ENCODE assay signal across 18 cellular contexts in genomic region chr20:46607191-46607848, GRCh38. TPM values are rescaled to one million over a fixed set of nuclear protein-coding genes. Genes with fewer than 3 reads are reported as not detected.
DNase-seq lines count a peak whose midpoint lies in the region; ATAC-seq and TF ChIP-seq lines count a peak whose summit lies in the region.
"Had no signal": no experiment of that assay in that cellular context is flagged by ENCODE, and none has a peak within 500 bp of the region (broad histone marks: within the 10 kb centered on the region; RNA-seq: fewer than 3 reads in every experiment).

No MANE protein-coding gene starts in this region.

- no peak overlapping the region for H3K9ac ChIP-seq in endodermal cell (ENCODE audit: extremely low read depth, low read length, poor library complexity, severe bottlenecking)
- H3K9ac ChIP-seq: BLaER1 had no signal

- ATAC-seq in GM23338 (no peak), left lobe of liver (peak; percentile 64), mucosa of descending colon (peak; percentile 47)

- H2AFZ ChIP-seq in GM23338: no peak overlapping the region

- no peaks in the 10 kb centered on the region; the same call in 1 of the 2 replicates for H3K36me3 ChIP-seq in GM23338 (ENCODE audit: insufficient read depth)
- H3K36me3 ChIP-seq in endodermal cell (ENCODE audit: control insufficient read depth, insufficient read depth, low read length): no peaks in the 10 kb centered on the region
- H3K36me3 ChIP-seq in mucosa of descending colon (ENCODE audit: low read depth): no peaks in the 10 kb centered on the region
- H3K36me3 ChIP-seq in vagina: no peaks in the 10 kb centered on the region
- H3K36me3 ChIP-seq: BLaER1 had no signal

- no peaks in the 10 kb centered on the region for H3F3A ChIP-seq in GM23338 (replicated peaks; ENCODE audit: low read depth)

- H3K4me3 ChIP-seq in GM23338 (no peak overlapping the region), endodermal cell (ENCODE audit: low read length) (no peak overlapping the region), mucosa of descending colon (no peak overlapping the region), vagina (no peak overlapping the region)
- H3K4me3 ChIP-seq: BLaER1 had no signal

- H3K9me3 Mint-ChIP-seq in GM23338 (no peaks in the 10 kb centered on the region), endodermal cell (peaks cover 1% of the 10 kb centered on the region)
- H3K9me3 Mint-ChIP-seq: CD4-positive, alpha-beta memory T cell; H9 had no signal

- TF ChIP-seq CTCF in GM23338 (conservative IDR thresholded peaks at IDR 0.05; ENCODE audit: low read depth in 2 of 2) (no peak), endodermal cell (conservative IDR thresholded peaks at IDR 0.05) (no peak), mucosa of descending colon (IDR thresholded peaks at IDR 0.05) (no peak), vagina (IDR thresholded peaks at IDR 0.05) (no peak)

- H4K20me1 ChIP-seq in GM23338 (replicated peaks; ENCODE audit: insufficient read depth): no peaks in the 10 kb centered on the region
- H4K20me1 ChIP-seq: BLaER1 had no signal

- H3K79me2 ChIP-seq in GM23338 (replicated peaks; ENCODE audit: insufficient read depth): no peaks in the 10 kb centered on the region

- H3K4me1 ChIP-seq in GM23338 (ENCODE audit: insufficient read depth) (no peaks in the 10 kb centered on the region), endodermal cell (ENCODE audit: control insufficient read depth, insufficient read depth, low read length) (peaks cover 4% of the 10 kb centered on the region), mucosa of descending colon (ENCODE audit: low read depth) (no peaks in the 10 kb centered on the region), vagina (no peaks in the 10 kb centered on the region)

- H3K27ac ChIP-seq in GM23338 (ENCODE audit: low read depth) (no peak overlapping the region), endodermal cell (ENCODE audit: low read depth, low read length) (no peak overlapping the region), vagina (no peak overlapping the region)
- H3K27ac ChIP-seq: BLaER1 had no signal

- no peaks in the 10 kb centered on the region for H3K9me3 ChIP-seq in endodermal cell (ENCODE audit: control insufficient read depth, low read length)
- no peaks in the 10 kb centered on the region for H3K9me3 ChIP-seq in mucosa of descending colon
- H3K9me3 ChIP-seq in vagina: no peaks in the 10 kb centered on the region

- no peak for TF ChIP-seq POLR2A in vagina (IDR thresholded peaks at IDR 0.05)

- no peaks in the 10 kb centered on the region for H3K9me2 ChIP-seq in GM23338 (ENCODE audit: insufficient read depth)

- H3K4me2 ChIP-seq in GM23338: no peak overlapping the region
- H3K4me2 ChIP-seq: BLaER1 had no signal

- H3K4me3 Mint-ChIP-seq in GM23338 (no peak overlapping the region), endodermal cell (no peak overlapping the region)
- H3K4me3 Mint-ChIP-seq: CD14-positive monocyte; CD4-positive, alpha-beta memory T cell; H9 had no signal

- H3K27me3 ChIP-seq in GM23338 (ENCODE audit: insufficient read depth) (no peaks in the 10 kb centered on the region), endodermal cell (ENCODE audit: control insufficient read depth, insufficient read depth, low read length, poor library complexity, severe bottlenecking) (no peaks in the 10 kb centered on the region), vagina (no peaks in the 10 kb centered on the region)
- H3K27me3 ChIP-seq: BLaER1 had no signal

- peaks cover 3% of the 10 kb centered on the region for H3K27me3 Mint-ChIP-seq in GM23338 (ENCODE audit: insufficient read depth, low read depth, poor library complexity)
- peaks cover 6% of the 10 kb centered on the region for H3K27me3 Mint-ChIP-seq in endodermal cell (ENCODE audit: insufficient read depth)

- H3K36me3 Mint-ChIP-seq in GM23338 (ENCODE audit: low read depth) (no peaks in the 10 kb centered on the region), endodermal cell (ENCODE audit: low read depth) (no peaks in the 10 kb centered on the region)
- H3K36me3 Mint-ChIP-seq: CD14-positive monocyte had no signal

- intact Hi-C loops in mucosa of descending colon (cut with DNase I, micrococcal nuclease) (no loop called here), vagina (cut with DNase I) (no loop called here)

- peak overlapping the region; percentile 47; the same call in 1 of the 2 replicates for H3K27ac Mint-ChIP-seq in GM23338
- H3K27ac Mint-ChIP-seq in endodermal cell: peak overlapping the region; percentile 80
- H3K27ac Mint-ChIP-seq: CD14-positive monocyte; CD4-positive, alpha-beta memory T cell had no signal

- 90% methylated on average over 4 of the region's 4 CpGs; no CpG with 5 or more reads in 1 of the 2 experiments for WGBS in endodermal cell (ENCODE audit: insufficient coverage in 1 of 2, insufficient read length in 1 of 2), 2 experiments

- DNase-seq in GM23338 (ENCODE audit: low spot score): no peak
- no peak for DNase-seq in endodermal cell
- DNase-seq in left lobe of liver (ENCODE audit: low spot score): no peak
- DNase-seq in mucosa of descending colon: no peak
- DNase-seq in stimulated activated CD4-positive, alpha-beta T cell treated with anti-CD3 and anti-CD28 coated beads, Interleukin-15, amount 100 ng/mL, for 24 hours: no peak
- no peak for DNase-seq in activated CD8-positive, alpha-beta memory T cell treated with anti-CD3 and anti-CD28 coated beads, Interleukin-2, amount 50 U/mL, for 4 hours
- no peak for DNase-seq in vagina (ENCODE audit: extremely low spot score in 2 of 2)
- DNase-seq: 8988T; Calu3; CD4-positive, alpha-beta memory T cell; DMS79 treated with DMSO at 0.1 percent for 48 hours; GF-D8; GOT3; H9 had no signal

- no peaks in the 10 kb centered on the region for H3K4me1 Mint-ChIP-seq in GM23338
- peaks cover 10% of the 10 kb centered on the region for H3K4me1 Mint-ChIP-seq in endodermal cell
- H3K4me1 Mint-ChIP-seq: CD14-positive monocyte; CD4-positive, alpha-beta memory T cell; H9 had no signal

TF ChIP-seq in GM23338, 12 proteins besides CTCF, POLR2A, EP300 and RAD21 (continues in another document):
- TF ChIP-seq STAT1 (IDR thresholded peaks at IDR 0.05; ENCODE audit: unreplicated experiment): no peak
- TF ChIP-seq, protein P1, sequence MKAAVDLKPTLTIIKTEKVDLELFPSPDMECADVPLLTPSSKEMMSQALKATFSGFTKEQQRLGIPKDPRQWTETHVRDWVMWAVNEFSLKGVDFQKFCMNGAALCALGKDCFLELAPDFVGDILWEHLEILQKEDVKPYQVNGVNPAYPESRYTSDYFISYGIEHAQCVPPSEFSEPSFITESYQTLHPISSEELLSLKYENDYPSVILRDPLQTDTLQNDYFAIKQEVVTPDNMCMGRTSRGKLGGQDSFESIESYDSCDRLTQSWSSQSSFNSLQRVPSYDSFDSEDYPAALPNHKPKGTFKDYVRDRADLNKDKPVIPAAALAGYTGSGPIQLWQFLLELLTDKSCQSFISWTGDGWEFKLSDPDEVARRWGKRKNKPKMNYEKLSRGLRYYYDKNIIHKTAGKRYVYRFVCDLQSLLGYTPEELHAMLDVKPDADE (IDR thresholded peaks at IDR 0.05): no peak
- no peak for TF ChIP-seq ZNF114 (CRISPR knock-in tag; IDR thresholded peaks at IDR 0.05)

RNA-seq across cellular contexts. Expression of gene SLC13A3, which starts 43.9 kb away (rescaled TPM):
- 8.6 and 9.3 TPM in 2 replicates for total RNA-seq in GM23338 (2014; rRNA removed; shearing (Covaris generic))
- 7.2 and 9.1 TPM in 2 replicates for polyA plus RNA-seq in GM23338 (2016; fragmentation: Nextera tagmentation; extraction: Ambion mirVana)
- total RNA-seq in endodermal cell (1 to 10 TPM; 7.3 to 9.0 TPM), left lobe of liver (7.1 TPM), mucosa of descending colon (under 1 TPM in 2 of 3 donors, not detected in 1; 0.27 to 0.54 TPM), vagina (1.2 TPM)
- polyA plus RNA-seq in endodermal cell (2013, experiment 1 of 2): 4.2 TPM
- polyA plus RNA-seq in endodermal cell (2013, experiment 2 of 2): 3.9 TPM
- total RNA-seq: Calu3 had no signal
- polyA plus RNA-seq: CD14-positive monocyte; CD4-positive, alpha-beta memory T cell had no signal

RNA-seq across cellular contexts. Expression of gene OCSTAMP, which starts 56.9 kb away (rescaled TPM):
- total RNA-seq in GM23338 (2014; rRNA removed; shearing (Covaris generic)): 0.45 TPM in 1 of 2 replicates, not detected in the other
- polyA plus RNA-seq in GM23338 (2016; fragmentation: Nextera tagmentation; extraction: Ambion mirVana): 0.32 TPM in 1 of 2 replicates, not detected in the other
- total RNA-seq in endodermal cell (not detected), left lobe of liver (not detected), mucosa of descending colon (not detected), vagina (not detected)
- 0.36 TPM for polyA plus RNA-seq in endodermal cell (2013, experiment 1 of 2)
- 0.25 TPM for polyA plus RNA-seq in endodermal cell (2013, experiment 2 of 2)
- total RNA-seq: A673; Calu3; CD4-positive, alpha-beta memory T cell; H9 had no signal
- polyA plus RNA-seq: AG04450; CD14-positive monocyte; CD4-positive, alpha-beta memory T cell had no signal
